ENCODE assay signal across 8 cellular contexts in genomic region chr9:36328798-36329411, GRCh38.
DNase-seq lines count a peak whose midpoint lies in the region; ATAC-seq and TF ChIP-seq lines count a peak whose summit lies in the region.

No MANE protein-coding gene starts in this region.

- no peak overlapping the region for H3K4me3 Mint-ChIP-seq in activated T-cell treated with anti-CD3 and anti-CD28 coated beads, Interleukin-2, amount 50 U/mL, for 24 hours

- intact Hi-C loops in breast epithelium (cut with DNase I; ENCODE audit: low total_unique reads): no loop called here

- ATAC-seq in RWPE2 (ENCODE audit: low read depth) (peak; percentile 76), GM19328 (IDR thresholded peaks at IDR 0.05; ENCODE audit: unreplicated experiment) (no peak)

- no peaks in the 10 kb centered on the region for H3K9me3 ChIP-seq in RWPE2 (ENCODE audit: severe bottlenecking)
- no peaks in the 10 kb centered on the region for H3K9me3 ChIP-seq in breast epithelium

- no peaks in the 10 kb centered on the region for H3K36me3 Mint-ChIP-seq in activated T-cell treated with anti-CD3 and anti-CD28 coated beads, Interleukin-2, amount 50 U/mL, for 24 hours (ENCODE audit: low read depth)

- no peak overlapping the region for H3K27ac ChIP-seq in RWPE2 (ENCODE audit: poor library complexity, severe bottlenecking)
- H3K27ac ChIP-seq in breast epithelium: no peak overlapping the region

- H3K4me1 ChIP-seq in RWPE2 (ENCODE audit: insufficient read depth, poor library complexity, severe bottlenecking) (no peaks in the 10 kb centered on the region), breast epithelium (no peaks in the 10 kb centered on the region)

- no peaks in the 10 kb centered on the region for H3K9me3 Mint-ChIP-seq in activated T-cell treated with anti-CD3 and anti-CD28 coated beads, Interleukin-2, amount 50 U/mL, for 24 hours

- peaks cover 2% of the 10 kb centered on the region for H3K4me1 Mint-ChIP-seq in activated T-cell treated with anti-CD3 and anti-CD28 coated beads, Interleukin-2, amount 50 U/mL, for 24 hours (ENCODE audit: low read depth)

- H3K36me3 ChIP-seq in RWPE2 (ENCODE audit: low read depth): peaks cover 4% of the 10 kb centered on the region
- no peaks in the 10 kb centered on the region for H3K36me3 ChIP-seq in breast epithelium
- H3K36me3 ChIP-seq in kidney epithelial cell (ENCODE audit: control insufficient read depth, insufficient read depth, low read length): no peaks in the 10 kb centered on the region

- H3K27me3 ChIP-seq in RWPE2 (ENCODE audit: insufficient read depth, poor library complexity, severe bottlenecking) (no peaks in the 10 kb centered on the region), breast epithelium (no peaks in the 10 kb centered on the region), kidney epithelial cell (ENCODE audit: control insufficient read depth, insufficient read depth, low read length) (no peaks in the 10 kb centered on the region)

- DNase-seq in activated T-cell treated with anti-CD3 and anti-CD28 coated beads for 4 hours: peak; percentile 42
- no peak for DNase-seq in activated T-cell treated with anti-CD3 and anti-CD28 coated beads, Interleukin-2, amount 50 U/mL, for 24 hours
- DNase-seq in RWPE2 (ENCODE audit: low spot score): no peak
- no peak for DNase-seq in breast epithelium (ENCODE audit: low spot score in 2 of 2)
- DNase-seq in kidney epithelial cell (ENCODE audit: low read depth): peak; percentile 51
- peak; percentile 16 for DNase-seq in stimulated activated CD8-positive, alpha-beta memory T cell treated with anti-CD3 and anti-CD28 coated beads, Interleukin-15, amount 100 ng/mL, for 1 hour (ENCODE audit: low read depth)

- TF ChIP-seq CTCF in LNCAP (IDR thresholded peaks at IDR 0.05) (peak; percentile 82), RWPE2 (IDR thresholded peaks at IDR 0.05; ENCODE audit: poor library complexity, severe bottlenecking) (peak; percentile 92), breast epithelium (IDR thresholded peaks at IDR 0.05) (peak; percentile 80 to 86 (median 85)), kidney epithelial cell (IDR thresholded peaks at IDR 0.05; ENCODE audit: insufficient read depth, low read length, poor library complexity, severe bottlenecking) (peak; percentile 70)

- H3K27ac Mint-ChIP-seq in activated T-cell treated with anti-CD3 and anti-CD28 coated beads, Interleukin-2, amount 50 U/mL, for 24 hours: no peak overlapping the region

- no peak for TF ChIP-seq POLR2A in breast epithelium (IDR thresholded peaks at IDR 0.05)

- H3K4me3 ChIP-seq in RWPE2 (ENCODE audit: severe bottlenecking): no peak overlapping the region
- no peak overlapping the region for H3K4me3 ChIP-seq in breast epithelium
- no peak overlapping the region for H3K4me3 ChIP-seq in kidney epithelial cell (ENCODE audit: low read depth, low read length)

- no peaks in the 10 kb centered on the region for H3K27me3 Mint-ChIP-seq in activated T-cell treated with anti-CD3 and anti-CD28 coated beads, Interleukin-2, amount 50 U/mL, for 24 hours

Comparison
In these comparisons a context has a peak if more than half of its experiments do, and no peak if none do; other contexts are left out.
1. DNase-seq: peak in activated T-cell treated with anti-CD3 and anti-CD28 coated beads for 4 hours (single experiment), kidney epithelial cell (single experiment) and stimulated activated CD8-positive, alpha-beta memory T cell treated with anti-CD3 and anti-CD28 coated beads, Interleukin-15, amount 100 ng/mL, for 1 hour (single experiment); none in activated T-cell treated with anti-CD3 and anti-CD28 coated beads, Interleukin-2, amount 50 U/mL, for 24 hours (single experiment), RWPE2 (single experiment) and breast epithelium (0 of 2).
2. Peak in every context shown above with its lines, with median percentiles within 50 percentile points of each other: CTCF ChIP-seq.